In the genomic region with DNA sequence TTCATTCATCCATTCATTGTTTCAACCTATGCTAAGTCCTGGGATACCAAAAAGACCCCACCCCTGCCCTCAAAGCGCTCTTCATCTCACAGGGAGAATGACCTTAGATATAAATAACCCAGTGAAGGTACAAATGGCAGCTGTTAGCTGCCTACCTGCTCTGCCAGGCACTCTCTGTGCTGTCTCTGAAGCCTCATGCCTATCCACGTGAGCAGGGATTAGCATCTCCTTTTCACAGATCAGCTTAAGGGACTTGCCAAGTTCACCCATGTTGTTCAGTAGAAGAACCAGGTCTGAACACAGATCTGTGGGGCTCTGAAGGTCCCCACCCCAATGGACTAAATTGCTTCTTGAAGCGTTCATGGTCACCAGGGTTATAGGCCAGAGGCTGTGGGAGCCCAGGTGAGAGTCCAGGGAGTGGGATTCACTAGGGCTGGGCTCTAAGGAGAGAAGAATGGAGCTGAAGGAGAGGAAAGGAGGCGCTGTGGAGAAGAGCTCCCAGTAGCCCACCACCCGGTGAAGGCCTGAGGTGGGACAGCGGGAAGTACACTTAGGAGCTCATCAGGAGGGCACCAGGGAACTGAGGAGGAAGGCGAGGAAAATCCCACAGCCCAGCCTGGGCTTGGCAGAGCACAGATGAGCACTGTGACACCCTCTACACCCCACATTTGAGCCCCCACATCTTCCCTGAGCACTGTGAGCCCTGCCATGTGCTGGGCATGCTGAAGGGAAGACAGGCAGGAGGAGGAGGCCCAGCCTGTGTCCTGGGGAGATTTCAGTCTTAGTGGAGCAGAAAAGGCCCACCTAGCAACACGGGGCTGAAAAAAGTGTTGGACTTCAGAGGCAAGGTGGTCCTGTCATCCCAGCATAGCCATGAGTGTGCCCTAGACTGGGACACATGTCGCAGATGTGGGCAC, we compare ENCODE assay signal across 25 cellular contexts. TPM values are rescaled to one million over a fixed set of nuclear protein-coding genes. Genes with fewer than 3 reads are reported as not detected.
"Had no signal": no experiment of that assay in that cellular context is flagged by ENCODE, and none has a peak within 500 bp of the region (broad histone marks: within the 10 kb centered on the region; RNA-seq: fewer than 3 reads in every experiment).

No MANE protein-coding gene starts in this region.

- H3K4me3 Mint-ChIP-seq: activated B cell treated with CpG ODN at 0.5 μM for 24 hours; activated CD4-positive, alpha-beta T cell treated with anti-CD3 and anti-CD28 coated beads for 36 hours; activated CD8-positive, alpha-beta memory T cell treated with anti-CD3 and anti-CD28 coated beads, Interleukin-2, amount 10 ng/mL, durations not matched to agents 7 days and 5 days; activated CD8-positive, alpha-beta T cell treated with anti-CD3 and anti-CD28 coated beads for 36 hours; activated naive CD8-positive, alpha-beta T cell treated with anti-CD3 and anti-CD28 coated beads, Interleukin-2, amount 50 U/mL, for 24 hours; neural crest cell; stimulated activated naive B cell treated with anti-CD40 and anti-IgM and Interleukin-4, amounts not matched to agents 10 μg/mL and 1 μg/mL and 100 μg/mL, for 72 hours had no signal

- H3K4me3 ChIP-seq: body of pancreas, mucosa of descending colon, thoracic aorta, upper lobe of left lung had no signal

- H3K4me1 ChIP-seq: upper lobe of left lung had no signal

- ATAC-seq: activated CD8-positive, alpha-beta memory T cell treated with anti-CD3 and anti-CD28 coated beads, Interleukin-2, amount 10 ng/mL, durations not matched to agents 7 days and 5 days; activated CD8-positive, alpha-beta T cell treated with anti-CD3 and anti-CD28 coated beads for 36 hours; left ventricle myocardium superior had no signal

- DNase-seq: activated B cell treated with CpG ODN at 0.5 μM for 24 hours; activated CD8-positive, alpha-beta memory T cell treated with anti-CD3 and anti-CD28 coated beads, Interleukin-2, amount 10 ng/mL, durations not matched to agents 7 days and 5 days; activated effector memory CD4-positive, alpha-beta T cell treated with anti-CD3 and anti-CD28 coated beads, Interleukin-2, amount 50 U/mL, for 16 hours; activated naive CD4-positive, alpha-beta T cell treated with anti-CD3 and anti-CD28 coated beads, Interleukin-2, amount 50 U/mL, for 16 hours; activated T-cell treated with anti-CD3 and anti-CD28 coated beads for 4 hours; effector memory CD4-positive, alpha-beta T cell; foreskin melanocyte; hippocampal formation; kidney glomerular epithelial cell; mesenchymal stem cell; occipital lobe; stimulated activated naive B cell treated with anti-CD40 and anti-IgM and Interleukin-4, amounts not matched to agents 10 μg/mL and 1 μg/mL and 100 μg/mL, for 72 hours; T1000; upper lobe of left lung had no signal

- H3K9me3 ChIP-seq: body of pancreas, mucosa of descending colon, thoracic aorta, upper lobe of left lung had no signal

- H3K27me3 Mint-ChIP-seq: activated B cell treated with CpG ODN at 0.5 μM for 24 hours; activated CD4-positive, alpha-beta T cell treated with anti-CD3 and anti-CD28 coated beads for 36 hours; activated CD8-positive, alpha-beta memory T cell treated with anti-CD3 and anti-CD28 coated beads, Interleukin-2, amount 10 ng/mL, durations not matched to agents 7 days and 5 days; activated CD8-positive, alpha-beta T cell treated with anti-CD3 and anti-CD28 coated beads for 36 hours; activated naive CD8-positive, alpha-beta T cell treated with anti-CD3 and anti-CD28 coated beads, Interleukin-2, amount 50 U/mL, for 24 hours; stimulated activated naive B cell treated with anti-CD40 and anti-IgM and Interleukin-4, amounts not matched to agents 10 μg/mL and 1 μg/mL and 100 μg/mL, for 72 hours had no signal

- H3K27ac Mint-ChIP-seq: activated B cell treated with CpG ODN at 0.5 μM for 24 hours; activated CD4-positive, alpha-beta T cell treated with anti-CD3 and anti-CD28 coated beads for 36 hours; activated CD8-positive, alpha-beta memory T cell treated with anti-CD3 and anti-CD28 coated beads, Interleukin-2, amount 10 ng/mL, durations not matched to agents 7 days and 5 days; activated CD8-positive, alpha-beta T cell treated with anti-CD3 and anti-CD28 coated beads for 36 hours; activated naive CD8-positive, alpha-beta T cell treated with anti-CD3 and anti-CD28 coated beads, Interleukin-2, amount 50 U/mL, for 24 hours; stimulated activated naive B cell treated with anti-CD40 and anti-IgM and Interleukin-4, amounts not matched to agents 10 μg/mL and 1 μg/mL and 100 μg/mL, for 72 hours had no signal

- H3K27ac ChIP-seq: thoracic aorta had no signal

- H3K9me3 Mint-ChIP-seq: activated B cell treated with CpG ODN at 0.5 μM for 24 hours; activated CD8-positive, alpha-beta T cell treated with anti-CD3 and anti-CD28 coated beads for 36 hours; activated naive CD8-positive, alpha-beta T cell treated with anti-CD3 and anti-CD28 coated beads, Interleukin-2, amount 50 U/mL, for 24 hours; neural crest cell; stimulated activated naive B cell treated with anti-CD40 and anti-IgM and Interleukin-4, amounts not matched to agents 10 μg/mL and 1 μg/mL and 100 μg/mL, for 72 hours had no signal

- H3K27me3 ChIP-seq: body of pancreas, upper lobe of left lung had no signal

- H3K36me3 Mint-ChIP-seq: activated CD8-positive, alpha-beta memory T cell treated with anti-CD3 and anti-CD28 coated beads, Interleukin-2, amount 10 ng/mL, durations not matched to agents 7 days and 5 days; stimulated activated naive B cell treated with anti-CD40 and anti-IgM and Interleukin-4, amounts not matched to agents 10 μg/mL and 1 μg/mL and 100 μg/mL, for 72 hours had no signal

- H3K4me1 Mint-ChIP-seq: activated B cell treated with CpG ODN at 0.5 μM for 24 hours; activated CD4-positive, alpha-beta T cell treated with anti-CD3 and anti-CD28 coated beads for 36 hours; activated CD8-positive, alpha-beta memory T cell treated with anti-CD3 and anti-CD28 coated beads, Interleukin-2, amount 10 ng/mL, durations not matched to agents 7 days and 5 days; activated naive CD8-positive, alpha-beta T cell treated with anti-CD3 and anti-CD28 coated beads, Interleukin-2, amount 50 U/mL, for 24 hours; neural crest cell; stimulated activated naive B cell treated with anti-CD40 and anti-IgM and Interleukin-4, amounts not matched to agents 10 μg/mL and 1 μg/mL and 100 μg/mL, for 72 hours had no signal

- H3K36me3 ChIP-seq: thoracic aorta, upper lobe of left lung had no signal

RNA-seq across cellular contexts. Expression of a gene that starts 20.4 kb away (rescaled TPM):
- total RNA-seq: activated B cell treated with CpG ODN at 0.5 μM for 24 hours; activated CD4-positive, alpha-beta T cell treated with anti-CD3 and anti-CD28 coated beads for 36 hours; activated CD8-positive, alpha-beta memory T cell treated with anti-CD3 and anti-CD28 coated beads, Interleukin-2, amount 10 ng/mL, durations not matched to agents 7 days and 5 days; activated CD8-positive, alpha-beta T cell treated with anti-CD3 and anti-CD28 coated beads for 36 hours; T-helper 1 cell treated with Interleukin-12 subunit alpha and Interleukin-12 subunit beta and Interleukin-4 antibody, amounts not matched to agents 30 ng/mL and 1 ng/mL, for 36 hours had no signal

RNA-seq across cellular contexts. Expression of a gene that starts 42.9 kb away (rescaled TPM):
- total RNA-seq: activated B cell treated with CpG ODN at 0.5 μM for 24 hours; activated CD4-positive, alpha-beta T cell treated with anti-CD3 and anti-CD28 coated beads for 36 hours; activated CD8-positive, alpha-beta memory T cell treated with anti-CD3 and anti-CD28 coated beads, Interleukin-2, amount 10 ng/mL, durations not matched to agents 7 days and 5 days; activated CD8-positive, alpha-beta T cell treated with anti-CD3 and anti-CD28 coated beads for 36 hours; body of pancreas; cardiac septum; dermis microvascular lymphatic vessel endothelial cell; left ventricle myocardium superior; neural crest cell; occipital lobe; T-helper 1 cell treated with Interleukin-12 subunit alpha and Interleukin-12 subunit beta and Interleukin-4 antibody, amounts not matched to agents 30 ng/mL and 1 ng/mL, for 36 hours; thoracic aorta had no signal
